Comparison of ENCODE assay signal across 19 cellular contexts in genomic region chr1:56535949-56536348, GRCh38. TPM values are rescaled to one million over a fixed set of nuclear protein-coding genes. Genes with fewer than 3 reads are reported as not detected.
DNase-seq lines count a peak whose midpoint lies in the region; ATAC-seq and TF ChIP-seq lines count a peak whose summit lies in the region.
"Had no signal": no experiment of that assay in that cellular context is flagged by ENCODE, and none has a peak within 500 bp of the region (broad histone marks: within the 10 kb centered on the region; RNA-seq: fewer than 3 reads in every experiment).

No MANE protein-coding gene starts in this region.

- TF ChIP-seq POLR2A in heart left ventricle (IDR thresholded peaks at IDR 0.05), result no peak

- peaks cover 51% of the 10 kb centered on the region for H3K36me3 ChIP-seq in HUES64 (ENCODE audit: insufficient read depth, low read length)
- peaks cover 0 to 48% (median 42%) of the 10 kb centered on the region in 9 donors for H3K36me3 ChIP-seq in heart left ventricle
- no peaks in the 10 kb centered on the region for H3K36me3 ChIP-seq in mucosa of descending colon (ENCODE audit: low read depth)
- no peaks in the 10 kb centered on the region for H3K36me3 ChIP-seq in brain microvascular endothelial cell (replicated peaks)
- H3K36me3 ChIP-seq: ovary had no signal

- in situ Hi-C loops in brain microvascular endothelial cell (cut with HindIII; ENCODE audit: low pct_ligation_motif_present, low sequenced_read_pairs), result no loop called here

- TF ChIP-seq CTCF in heart left ventricle (IDR thresholded peaks at IDR 0.05) (no peak), mucosa of descending colon (IDR thresholded peaks at IDR 0.05) (no peak), brain microvascular endothelial cell (IDR thresholded peaks at IDR 0.05; ENCODE audit: low read depth, low read length, missing control alignments) (no peak)

- H3K9ac ChIP-seq in HUES64 (ENCODE audit: low read depth, low read length), result peak overlapping the region; percentile 52

- H3K27me3 Mint-ChIP-seq in effector memory CD8-positive, alpha-beta T cell, result peaks cover 0 to 20% of the 10 kb centered on the region in 2 donors
- H3K27me3 Mint-ChIP-seq: activated CD4-positive, alpha-beta memory T cell treated with anti-CD3 and anti-CD28 coated beads for 36 hours; B cell had no signal

- H3K27ac ChIP-seq in HUES64 (ENCODE audit: low read depth, low read length) (peak overlapping the region; percentile 92), heart left ventricle (peak overlapping the region in 11 of 12 donors; percentile 32 to 77 (median 62)), brain microvascular endothelial cell (no peak overlapping the region)
- H3K27ac ChIP-seq: gastroesophageal sphincter, ovary, RWPE1 had no signal

- 78% methylated on average over 4 of the region's 4 CpGs for WGBS in HUES64
- WGBS in heart left ventricle, 4 donors, result 29 to 65% (median 38%) methylated on average over 4 of the region's 4 CpGs

- H3K4me1 ChIP-seq in HUES64 (ENCODE audit: insufficient read depth, low read length) (peaks cover 76% of the 10 kb centered on the region), heart left ventricle (peaks cover 14 to 99% (median 91%) of the 10 kb centered on the region in 12 donors), mucosa of descending colon (ENCODE audit: low read depth) (peaks cover 2% of the 10 kb centered on the region)

- intact Hi-C loops in heart left ventricle (cut with DNase I) (loop anchor here in 3 of 10 donors (5.0 kb wide), 2 partner anchors 36 to 41 kb away; partner anchors contain the start of gene PLPP3 (in 2 of the 3)), mucosa of descending colon (cut with DNase I, micrococcal nuclease) (no loop called here)

- no peaks in the 10 kb centered on the region for H3K9me3 ChIP-seq in HUES64 (ENCODE audit: insufficient read depth, low read depth, low read length)
- no peaks in the 10 kb centered on the region for H3K9me3 ChIP-seq in heart left ventricle
- no peaks in the 10 kb centered on the region for H3K9me3 ChIP-seq in mucosa of descending colon
- H3K9me3 ChIP-seq: gastroesophageal sphincter, MG63, ovary had no signal

- peak; percentile 81 to 87 (median 84) for ATAC-seq in heart left ventricle
- ATAC-seq in mucosa of descending colon, result peak; percentile 82
- no peak for ATAC-seq in effector memory CD8-positive, alpha-beta T cell (replicated peaks)
- no peak for ATAC-seq in HG02852 (IDR thresholded peaks at IDR 0.05; ENCODE audit: unreplicated experiment)
- ATAC-seq: gastroesophageal sphincter had no signal

- H3K4me3 ChIP-seq in HUES64 (ENCODE audit: low read length) (no peak overlapping the region), heart left ventricle (no peak overlapping the region), mucosa of descending colon (no peak overlapping the region), brain microvascular endothelial cell (ENCODE audit: low read depth, low read length) (no peak overlapping the region)
- H3K4me3 ChIP-seq: gastroesophageal sphincter, MG63, ovary had no signal

- H3K4me3 Mint-ChIP-seq in effector memory CD8-positive, alpha-beta T cell, result no peak overlapping the region
- H3K4me3 Mint-ChIP-seq: activated CD4-positive, alpha-beta memory T cell treated with anti-CD3 and anti-CD28 coated beads for 36 hours; B cell had no signal

- H3K36me3 Mint-ChIP-seq in effector memory CD8-positive, alpha-beta T cell (ENCODE audit: insufficient read depth), result no peaks in the 10 kb centered on the region
- H3K36me3 Mint-ChIP-seq: activated CD4-positive, alpha-beta memory T cell treated with anti-CD3 and anti-CD28 coated beads for 36 hours had no signal

- no peak overlapping the region for H3K27ac Mint-ChIP-seq in effector memory CD8-positive, alpha-beta T cell
- H3K27ac Mint-ChIP-seq: activated CD4-positive, alpha-beta memory T cell treated with anti-CD3 and anti-CD28 coated beads for 36 hours; B cell had no signal

- H3K27me3 ChIP-seq in HUES64 (ENCODE audit: insufficient read depth, low read length) (no peaks in the 10 kb centered on the region), heart left ventricle (no peaks in the 10 kb centered on the region), brain microvascular endothelial cell (replicated peaks) (no peaks in the 10 kb centered on the region)
- H3K27me3 ChIP-seq: gastroesophageal sphincter, MG63, ovary had no signal

- H3K9me3 Mint-ChIP-seq in effector memory CD8-positive, alpha-beta T cell, result peaks cover 0 to 1% of the 10 kb centered on the region in 2 donors
- H3K9me3 Mint-ChIP-seq: activated CD4-positive, alpha-beta memory T cell treated with anti-CD3 and anti-CD28 coated beads for 36 hours had no signal

- peak; percentile 22 for DNase-seq in NCI-H69 (lab: John Stamatoyannopoulos, UW)
- peak in 4 of 5 donors; percentile 55 to 71 (median 64) for DNase-seq in heart left ventricle
- no peak for DNase-seq in mucosa of descending colon
- DNase-seq in brain microvascular endothelial cell, result no peak
- no peak for DNase-seq in foreskin melanocyte
- no peak for DNase-seq in effector memory CD8-positive, alpha-beta T cell
- DNase-seq: activated CD4-positive, alpha-beta memory T cell treated with anti-CD3 and anti-CD28 coated beads for 36 hours; activated T-cell treated with anti-CD3 and anti-CD28 coated beads, Interleukin-2, amount 50 U/mL, for 48 hours; DMS 273 treated with DMSO at 0.1 percent for 48 hours; MG63; NCI-H526; ovary; stimulated activated CD4-positive, alpha-beta T cell treated with anti-CD3 and anti-CD28 coated beads, Interleukin-12 subunit alpha, Interleukin-12 subunit beta, amount 100 ng/mL, for 4 hours; T1000 had no signal

- no peaks in the 10 kb centered on the region for H3K4me1 Mint-ChIP-seq in effector memory CD8-positive, alpha-beta T cell (ENCODE audit: low read depth in 2 of 2)
- H3K4me1 Mint-ChIP-seq: B cell had no signal

RNA-seq across cellular contexts. Expression of gene PLPP3, which starts 43.4 kb away (rescaled TPM):
- polyA plus RNA-seq in HUES64 (2013, experiment 1 of 2), result 21.5 TPM
- polyA plus RNA-seq in HUES64 (2013, experiment 2 of 2), result 23.1 TPM
- 100 to 1,000 TPM in 4 of 9 donors, 10 to 100 TPM in 5; 75.8 to 221 (median 97.8) TPM for total RNA-seq in heart left ventricle
- polyA plus RNA-seq in heart left ventricle, result 10 to 100 TPM; 17.1 to 89.6 TPM
- 10 to 100 TPM; 25.3 to 80.5 (median 42.3) TPM for total RNA-seq in mucosa of descending colon
- total RNA-seq: activated CD4-positive, alpha-beta memory T cell treated with anti-CD3 and anti-CD28 coated beads for 36 hours had no signal

Comparison
In these comparisons a context has a peak if more than half of its experiments do, and no peak if none do; other contexts are left out.
1. DNase-seq: peak in NCI-H69 (single experiment) and heart left ventricle (4 of 5); none in mucosa of descending colon (0 of 3), brain microvascular endothelial cell (single experiment), foreskin melanocyte (single experiment) and effector memory CD8-positive, alpha-beta T cell (0 of 3).
2. ATAC-seq: peak in heart left ventricle (4 of 4) and mucosa of descending colon (single experiment); none in effector memory CD8-positive, alpha-beta T cell (single experiment) and HG02852 (single experiment).